ENCODE assay signal across 1 cellular context in genomic region chr10:132308588-132309451, GRCh38.
A peak's percentile ranks its signal among the peaks of the same experiment; 100 is the strongest.
TF ChIP-seq lines count a peak whose summit lies in the region.

No MANE protein-coding gene starts in this region.

TF ChIP-seq in A549, 52 proteins besides CTCF, POLR2A, EP300 and RAD21 (continued from another document):
- TF ChIP-seq TFCP2L1 (CRISPR knock-in tag; IDR thresholded peaks at IDR 0.05) (no peak), HOXB13 (CRISPR knock-in tag; IDR thresholded peaks at IDR 0.05; ENCODE audit: low read depth) (0 out of 2 replicates have a peak, but pooled peaks have one; percentile 42), ZNF302 (CRISPR knock-in tag; IDR thresholded peaks at IDR 0.05) (no peak), TP53 (CRISPR knock-in tag; IDR thresholded peaks at IDR 0.05) (no peak), BHLHE40 (IDR thresholded peaks at IDR 0.05; ENCODE audit: low read depth, low read length) (no peak)
TF ChIP-seq in A549: peak in this region for 7.
